2 cellular contexts compared by ENCODE assay signal in the genomic region with DNA sequence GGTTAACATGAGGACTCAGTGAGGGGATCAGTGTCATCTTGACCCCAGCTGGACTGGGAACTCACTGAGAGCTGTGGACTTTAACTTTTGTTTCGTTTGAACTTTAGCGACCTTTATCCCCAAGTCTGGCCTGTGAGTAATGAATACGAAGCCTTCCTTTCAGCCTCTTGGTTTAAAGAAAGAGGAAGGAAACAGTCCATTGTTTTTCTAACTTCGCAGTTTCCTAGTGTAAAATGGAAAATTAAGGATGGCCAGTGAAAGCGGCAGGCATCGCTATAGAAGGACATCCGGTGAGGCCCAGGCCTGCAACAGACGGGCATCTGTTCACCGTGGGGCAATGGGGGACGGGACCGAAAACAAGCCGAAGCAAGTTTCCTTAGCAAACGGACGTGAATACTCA.
TF ChIP-seq lines count a peak whose summit lies in the region.

No MANE protein-coding gene starts in this region.

TF ChIP-seq in liver, 16 proteins besides CTCF, POLR2A, EP300 and RAD21:
- TF ChIP-seq, protein P1, sequence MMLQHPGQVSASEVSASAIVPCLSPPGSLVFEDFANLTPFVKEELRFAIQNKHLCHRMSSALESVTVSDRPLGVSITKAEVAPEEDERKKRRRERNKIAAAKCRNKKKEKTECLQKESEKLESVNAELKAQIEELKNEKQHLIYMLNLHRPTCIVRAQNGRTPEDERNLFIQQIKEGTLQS (IDR thresholded peaks at IDR 0.05): no peak
- TF ChIP-seq NR2F2 (IDR thresholded peaks at IDR 0.05) (peak; percentile 86), HNF4A (conservative IDR thresholded peaks at IDR 0.05) (no peak), JUND (IDR thresholded peaks at IDR 0.05) (no peak), TAF1 (conservative IDR thresholded peaks at IDR 0.05) (no peak), EGR1 (IDR thresholded peaks at IDR 0.05; ENCODE audit: low read depth in 2 of 2) (no peak), YY1 (IDR thresholded peaks at IDR 0.05) (peak; percentile 76), RXRA (IDR thresholded peaks at IDR 0.05) (peak; percentile 20 to 39), FOXA2 (IDR thresholded peaks at IDR 0.05) (no peak), FOXA1 (IDR thresholded peaks at IDR 0.05) (no peak), GABPA (IDR thresholded peaks at IDR 0.05 in 1 of 2, conservative IDR thresholded peaks at IDR 0.05 in 1 of 2) (no peak), SP1 (IDR thresholded peaks at IDR 0.05) (peak; percentile 16), HNF4G (IDR thresholded peaks at IDR 0.05) (no peak)
- TF ChIP-seq, protein P2, sequence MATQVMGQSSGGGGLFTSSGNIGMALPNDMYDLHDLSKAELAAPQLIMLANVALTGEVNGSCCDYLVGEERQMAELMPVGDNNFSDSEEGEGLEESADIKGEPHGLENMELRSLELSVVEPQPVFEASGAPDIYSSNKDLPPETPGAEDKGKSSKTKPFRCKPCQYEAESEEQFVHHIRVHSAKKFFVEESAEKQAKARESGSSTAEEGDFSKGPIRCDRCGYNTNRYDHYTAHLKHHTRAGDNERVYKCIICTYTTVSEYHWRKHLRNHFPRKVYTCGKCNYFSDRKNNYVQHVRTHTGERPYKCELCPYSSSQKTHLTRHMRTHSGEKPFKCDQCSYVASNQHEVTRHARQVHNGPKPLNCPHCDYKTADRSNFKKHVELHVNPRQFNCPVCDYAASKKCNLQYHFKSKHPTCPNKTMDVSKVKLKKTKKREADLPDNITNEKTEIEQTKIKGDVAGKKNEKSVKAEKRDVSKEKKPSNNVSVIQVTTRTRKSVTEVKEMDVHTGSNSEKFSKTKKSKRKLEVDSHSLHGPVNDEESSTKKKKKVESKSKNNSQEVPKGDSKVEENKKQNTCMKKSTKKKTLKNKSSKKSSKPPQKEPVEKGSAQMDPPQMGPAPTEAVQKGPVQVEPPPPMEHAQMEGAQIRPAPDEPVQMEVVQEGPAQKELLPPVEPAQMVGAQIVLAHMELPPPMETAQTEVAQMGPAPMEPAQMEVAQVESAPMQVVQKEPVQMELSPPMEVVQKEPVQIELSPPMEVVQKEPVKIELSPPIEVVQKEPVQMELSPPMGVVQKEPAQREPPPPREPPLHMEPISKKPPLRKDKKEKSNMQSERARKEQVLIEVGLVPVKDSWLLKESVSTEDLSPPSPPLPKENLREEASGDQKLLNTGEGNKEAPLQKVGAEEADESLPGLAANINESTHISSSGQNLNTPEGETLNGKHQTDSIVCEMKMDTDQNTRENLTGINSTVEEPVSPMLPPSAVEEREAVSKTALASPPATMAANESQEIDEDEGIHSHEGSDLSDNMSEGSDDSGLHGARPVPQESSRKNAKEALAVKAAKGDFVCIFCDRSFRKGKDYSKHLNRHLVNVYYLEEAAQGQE (IDR thresholded peaks at IDR 0.05): no peak
- TF ChIP-seq, protein P3, sequence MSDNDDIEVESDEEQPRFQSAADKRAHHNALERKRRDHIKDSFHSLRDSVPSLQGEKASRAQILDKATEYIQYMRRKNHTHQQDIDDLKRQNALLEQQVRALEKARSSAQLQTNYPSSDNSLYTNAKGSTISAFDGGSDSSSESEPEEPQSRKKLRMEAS (IDR thresholded peaks at IDR 0.05): no peak
- TF ChIP-seq, protein P4, sequence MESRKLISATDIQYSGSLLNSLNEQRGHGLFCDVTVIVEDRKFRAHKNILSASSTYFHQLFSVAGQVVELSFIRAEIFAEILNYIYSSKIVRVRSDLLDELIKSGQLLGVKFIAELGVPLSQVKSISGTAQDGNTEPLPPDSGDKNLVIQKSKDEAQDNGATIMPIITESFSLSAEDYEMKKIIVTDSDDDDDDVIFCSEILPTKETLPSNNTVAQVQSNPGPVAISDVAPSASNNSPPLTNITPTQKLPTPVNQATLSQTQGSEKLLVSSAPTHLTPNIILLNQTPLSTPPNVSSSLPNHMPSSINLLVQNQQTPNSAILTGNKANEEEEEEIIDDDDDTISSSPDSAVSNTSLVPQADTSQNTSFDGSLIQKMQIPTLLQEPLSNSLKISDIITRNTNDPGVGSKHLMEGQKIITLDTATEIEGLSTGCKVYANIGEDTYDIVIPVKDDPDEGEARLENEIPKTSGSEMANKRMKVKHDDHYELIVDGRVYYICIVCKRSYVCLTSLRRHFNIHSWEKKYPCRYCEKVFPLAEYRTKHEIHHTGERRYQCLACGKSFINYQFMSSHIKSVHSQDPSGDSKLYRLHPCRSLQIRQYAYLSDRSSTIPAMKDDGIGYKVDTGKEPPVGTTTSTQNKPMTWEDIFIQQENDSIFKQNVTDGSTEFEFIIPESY (IDR thresholded peaks at IDR 0.05): no peak
TF ChIP-seq in liver: peak in this region for 4.

TF ChIP-seq in HepG2, 621 proteins besides CTCF, POLR2A, EP300 and RAD21:
- no peak for TF ChIP-seq NONO (IDR thresholded peaks at IDR 0.05)
- TF ChIP-seq NONO (CRISPR knock-in tag; conservative IDR thresholded peaks at IDR 0.05): no peak
- TF ChIP-seq, protein P5, sequence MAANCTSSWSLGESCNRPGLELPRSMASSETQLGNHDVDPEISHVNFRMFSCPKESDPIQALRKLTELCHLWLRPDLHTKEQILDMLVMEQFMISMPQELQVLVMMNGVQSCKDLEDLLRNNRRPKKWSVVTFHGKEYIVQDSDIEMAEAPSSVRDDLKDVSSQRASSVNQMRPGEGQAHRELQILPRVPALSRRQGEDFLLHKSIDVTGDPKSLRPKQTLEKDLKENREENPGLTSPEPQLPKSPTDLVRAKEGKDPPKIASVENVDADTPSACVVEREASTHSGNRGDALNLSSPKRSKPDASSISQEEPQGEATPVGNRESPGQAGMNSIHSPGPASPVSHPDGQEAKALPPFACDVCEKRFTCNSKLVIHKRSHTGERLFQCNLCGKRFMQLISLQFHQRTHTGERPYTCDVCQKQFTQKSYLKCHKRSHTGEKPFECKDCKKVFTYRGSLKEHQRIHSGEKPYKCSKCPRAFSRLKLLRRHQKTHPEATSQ (CRISPR knock-in tag; IDR thresholded peaks at IDR 0.05; ENCODE audit: borderline replicate concordance): no peak
- TF ChIP-seq FOXA1 (IDR thresholded peaks at IDR 0.05): no peak
- TF ChIP-seq FOXA1 (CRISPR knock-in tag; IDR thresholded peaks at IDR 0.05): no peak
- TF ChIP-seq NR1H2 (CRISPR knock-in tag; IDR thresholded peaks at IDR 0.05; ENCODE audit: borderline replicate concordance, low read depth): no peak
- TF ChIP-seq SRSF9 (IDR thresholded peaks at IDR 0.05; ENCODE audit: borderline replicate concordance, insufficient read depth, low read depth, low read length, poor library complexity, severe bottlenecking): no peak
- TF ChIP-seq, protein P6, sequence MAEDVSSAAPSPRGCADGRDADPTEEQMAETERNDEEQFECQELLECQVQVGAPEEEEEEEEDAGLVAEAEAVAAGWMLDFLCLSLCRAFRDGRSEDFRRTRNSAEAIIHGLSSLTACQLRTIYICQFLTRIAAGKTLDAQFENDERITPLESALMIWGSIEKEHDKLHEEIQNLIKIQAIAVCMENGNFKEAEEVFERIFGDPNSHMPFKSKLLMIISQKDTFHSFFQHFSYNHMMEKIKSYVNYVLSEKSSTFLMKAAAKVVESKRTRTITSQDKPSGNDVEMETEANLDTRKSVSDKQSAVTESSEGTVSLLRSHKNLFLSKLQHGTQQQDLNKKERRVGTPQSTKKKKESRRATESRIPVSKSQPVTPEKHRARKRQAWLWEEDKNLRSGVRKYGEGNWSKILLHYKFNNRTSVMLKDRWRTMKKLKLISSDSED (CRISPR knock-in tag; IDR thresholded peaks at IDR 0.05): no peak
- TF ChIP-seq ZNF660 (CRISPR knock-in tag; IDR thresholded peaks at IDR 0.05; ENCODE audit: borderline replicate concordance, low read depth): no peak
- TF ChIP-seq TAF15 (IDR thresholded peaks at IDR 0.05; ENCODE audit: low read depth, low read length, poor library complexity, severe bottlenecking): no peak
- no peak for TF ChIP-seq HOXA7 (CRISPR knock-in tag; IDR thresholded peaks at IDR 0.05)
- no peak for TF ChIP-seq SMC3 (IDR thresholded peaks at IDR 0.05; ENCODE audit: low read length)
- no peak for TF ChIP-seq SP5 (CRISPR knock-in tag; IDR thresholded peaks at IDR 0.05; ENCODE audit: borderline replicate concordance, low read depth)
